ENCODE assay signal across 7 cellular contexts in genomic region chr22:46355996-46356471, GRCh38. TPM values are rescaled to one million over a fixed set of nuclear protein-coding genes. Genes with fewer than 3 reads are reported as not detected.
"Had no signal": no experiment of that assay in that cellular context is flagged by ENCODE, and none has a peak within 500 bp of the region (broad histone marks: within the 10 kb centered on the region; RNA-seq: fewer than 3 reads in every experiment).

No MANE protein-coding gene starts in this region.

- H3K27ac ChIP-seq: ascending aorta, cardiac muscle cell, foreskin keratinocyte, suprapubic skin had no signal

- H3K4me3 ChIP-seq: ascending aorta, cardiac muscle cell, spleen, suprapubic skin, upper lobe of left lung had no signal

- H3K4me1 ChIP-seq: ascending aorta had no signal

- H3K9me3 ChIP-seq: spleen, suprapubic skin, upper lobe of left lung had no signal

- H3K27me3 ChIP-seq: ascending aorta, cardiac muscle cell, foreskin keratinocyte, spleen, suprapubic skin, upper lobe of left lung had no signal

RNA-seq across cellular contexts. Expression of gene GTSE1, which starts 59.4 kb away (rescaled TPM):
- total RNA-seq: ascending aorta had no signal
- polyA plus RNA-seq: naive thymus-derived CD8-positive, alpha-beta T cell had no signal
